10 cellular contexts compared by ENCODE assay signal in the genomic region with DNA sequence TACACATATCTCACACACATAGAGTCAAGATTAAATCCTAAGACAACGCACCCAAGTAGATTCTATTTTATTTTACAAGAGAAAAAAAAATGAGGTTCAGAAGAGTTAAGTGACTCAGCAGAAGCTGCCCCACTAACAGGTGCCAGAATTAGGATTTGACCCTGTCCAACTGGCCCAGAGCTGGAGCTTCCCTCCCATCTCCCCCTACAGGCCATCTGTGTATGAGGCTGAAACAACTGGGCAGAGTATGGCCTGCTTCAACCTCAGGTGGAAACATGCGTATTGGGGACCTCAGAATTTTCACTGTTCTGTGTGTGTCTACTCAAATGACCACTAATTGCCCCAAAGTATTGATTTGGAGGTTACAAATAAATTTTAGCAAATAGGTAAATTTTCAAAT. TPM values are rescaled to one million over a fixed set of nuclear protein-coding genes. Genes with fewer than 3 reads are reported as not detected.
DNase-seq lines count a peak whose midpoint lies in the region; ATAC-seq and TF ChIP-seq lines count a peak whose summit lies in the region.
"Had no signal": no experiment of that assay in that cellular context is flagged by ENCODE, and none has a peak within 500 bp of the region (broad histone marks: within the 10 kb centered on the region; RNA-seq: fewer than 3 reads in every experiment).

No MANE protein-coding gene starts in this region.

- H3K4me1 ChIP-seq in A673 (ENCODE audit: insufficient read depth, low read length, poor library complexity, severe bottlenecking), result no peaks in the 10 kb centered on the region
- no peaks in the 10 kb centered on the region for H3K4me1 ChIP-seq in heart left ventricle
- no peaks in the 10 kb centered on the region for H3K4me1 ChIP-seq in ovary (ENCODE audit: insufficient read depth)

- TF ChIP-seq CTCF in A673 (conservative IDR thresholded peaks at IDR 0.05; ENCODE audit: low read depth, low read length), result peak; percentile 57
- peak; percentile 26 for TF ChIP-seq CTCF in GM13977 (IDR thresholded peaks at IDR 0.05; ENCODE audit: extremely low read depth, insufficient read depth, missing control alignments)
- peak in 9 of 12 donors; percentile 10 to 50 (median 24) for TF ChIP-seq CTCF in heart left ventricle (IDR thresholded peaks at IDR 0.05)
- no peak for TF ChIP-seq CTCF in ovary (IDR thresholded peaks at IDR 0.05)

- TF ChIP-seq POLR2A in heart left ventricle (IDR thresholded peaks at IDR 0.05), result no peak
- TF ChIP-seq POLR2A in ovary (IDR thresholded peaks at IDR 0.05), result no peak

- CTCF ChIA-PET in A673 (lab: Charles Lee), result no interaction called here

- WGBS in heart left ventricle, 4 donors, result 92 to 98% (median 95%) methylated on average over 2 of the region's 2 CpGs
- WGBS in ovary, 3 donors, result 93 to 95% (median 95%) methylated on average over 2 of the region's 2 CpGs

- H3K4me3 ChIP-seq in A673 (ENCODE audit: low read depth, low read length, poor library complexity, severe bottlenecking) (no peak overlapping the region), heart left ventricle (no peak overlapping the region), ovary (no peak overlapping the region)

- intact Hi-C loops in A673 (cut with micrococcal nuclease; ENCODE audit: unreplicated experiment), result no loop called here
- intact Hi-C loops in heart left ventricle (cut with DNase I), result no loop called here
- intact Hi-C loops in ovary (cut with DNase I), result no loop called here

- H3K9me3 ChIP-seq in A673 (ENCODE audit: low read depth, low read length, poor library complexity, severe bottlenecking), result no peaks in the 10 kb centered on the region
- H3K9me3 ChIP-seq in heart left ventricle, result no peaks in the 10 kb centered on the region
- no peaks in the 10 kb centered on the region for H3K9me3 ChIP-seq in ovary

- H3K36me3 ChIP-seq in A673 (ENCODE audit: insufficient read depth, low read length, poor library complexity, severe bottlenecking) (no peaks in the 10 kb centered on the region), heart left ventricle (no peaks in the 10 kb centered on the region), ovary (no peaks in the 10 kb centered on the region)

- no peak for TF ChIP-seq EP300 in ovary (IDR thresholded peaks at IDR 0.05)

- H3K27ac ChIP-seq in A673 (ENCODE audit: low read depth, low read length, poor library complexity, severe bottlenecking) (no peak overlapping the region), heart left ventricle (no peak overlapping the region), ovary (no peak overlapping the region)

- ATAC-seq in heart left ventricle (peak in 2 of 4 donors; percentile 50 to 56), HG03159 (IDR thresholded peaks at IDR 0.05; ENCODE audit: unreplicated experiment) (no peak), GM19324 (IDR thresholded peaks at IDR 0.05; ENCODE audit: low FRiP score, unreplicated experiment) (no peak)
- ATAC-seq in stimulated activated naive CD8-positive, alpha-beta T cell treated with anti-CD3 and anti-CD28 coated beads, Interleukin-15, Interleukin-2, amounts not matched to agents 100 U/mL and 50 U/mL, for 24 hours, result no peak

- DNase-seq in A673 (ENCODE audit: low spot score) (peak; percentile 27), GM13977 (ENCODE audit: low spot score) (no peak), SK-MEL-5 (ENCODE audit: low read depth, low spot score) (peak; percentile 39), heart left ventricle (no peak), ovary (no peak)
- DNase-seq in stimulated activated naive CD8-positive, alpha-beta T cell treated with anti-CD3 and anti-CD28 coated beads, Interleukin-15, Interleukin-2, amounts not matched to agents 100 U/mL and 50 U/mL, for 24 hours, result no peak
- DNase-seq: DMS79; stimulated activated CD4-positive, alpha-beta T cell treated with anti-CD3 and anti-CD28 coated beads, Interleukin-4, amount 100 ng/mL, for 1 hour had no signal

- no TSS peak for BruUV-seq in A673 (replicated peaks; lab: Mats Ljungman, UMichigan)

- in situ Hi-C loops in GM13977 (cut with MboI; ENCODE audit: low pct_unique_long_range_greater_than_20kb, low sequenced_read_pairs, unreplicated experiment) (no loop called here), SK-MEL-5 (cut with HindIII; ENCODE audit: low pct_unique_long_range_greater_than_20kb, low sequenced_read_pairs) (no loop called here)

- POLR2A ChIA-PET in A673 (lab: Charles Lee; ENCODE audit: low non-redundant PET), result no interaction called here

- H3K27me3 ChIP-seq in A673 (replicated peaks; ENCODE audit: insufficient read depth, low read depth, low read length, poor library complexity), result no peaks in the 10 kb centered on the region
- no peaks in the 10 kb centered on the region for H3K27me3 ChIP-seq in heart left ventricle
- H3K27me3 ChIP-seq in ovary, result no peaks in the 10 kb centered on the region

RNA-seq across cellular contexts. Expression of a gene that starts 29.9 kb away (rescaled TPM):
- total RNA-seq in A673 (2021) (96.5 and 101 TPM in 2 replicates), heart left ventricle (10 to 100 TPM; 12.0 to 31.6 (median 25.3) TPM), ovary (10 to 100 TPM; 16.2 to 42.7 (median 32.2) TPM)
- total RNA-seq in SK-MEL-5 (2014; rRNA removed; shearing (Covaris generic)), result 87.8 and 96.7 TPM in 2 replicates
- 55.8 and 78.3 TPM in 2 replicates for polyA plus RNA-seq in SK-MEL-5 (2015; cell fraction: cytosol; rRNA removed)
- polyA plus RNA-seq in SK-MEL-5 (2015; cell fraction: nucleus; rRNA removed), result 27.2 and 48.1 TPM in 2 replicates
- polyA plus RNA-seq in heart left ventricle (10 to 100 TPM; 34.5 to 35.2 TPM), ovary (10 to 100 TPM; 28.9 to 45.5 TPM)

Comparison
In these comparisons a context has a peak if more than half of its experiments do, and no peak if none do; other contexts are left out.
1. DNase-seq: peak in A673 (single experiment) and SK-MEL-5 (single experiment); none in GM13977 (single experiment), heart left ventricle (0 of 5), ovary (0 of 5) and stimulated activated naive CD8-positive, alpha-beta T cell treated with anti-CD3 and anti-CD28 coated beads, Interleukin-15, Interleukin-2, amounts not matched to agents 100 U/mL and 50 U/mL, for 24 hours (single experiment).
2. CTCF ChIP-seq: peak in A673 (single experiment), GM13977 (single experiment) and heart left ventricle (9 of 12); none in ovary (0 of 3).